Comparison of ENCODE assay signal across 21 cellular contexts in genomic region chr4:26237916-26238315, GRCh38.
DNase-seq lines count a peak whose midpoint lies in the region; ATAC-seq, FAIRE-seq and TF ChIP-seq lines count a peak whose summit lies in the region.
"Had no signal": no experiment of that assay in that cellular context is flagged by ENCODE, and none has a peak within 500 bp of the region (broad histone marks: within the 10 kb centered on the region; RNA-seq: fewer than 3 reads in every experiment).

No MANE protein-coding gene starts in this region.

- H3K4me3 ChIP-seq in Peyer's patch (no peak overlapping the region), small intestine (ENCODE audit: low read depth in 1 of 2, low read length in 2 of 2) (no peak overlapping the region)
- H3K4me3 ChIP-seq: adrenal gland, BLaER1, cardiac muscle cell, esophagus squamous epithelium, pancreas, stomach had no signal

- no peak for TF ChIP-seq CTCF in Peyer's patch (IDR thresholded peaks at IDR 0.05)
- TF ChIP-seq CTCF in glutamatergic neuron (IDR thresholded peaks at IDR 0.05; ENCODE audit: partially characterized antibody, unreplicated experiment): no peak

- H3K9me3 ChIP-seq in Peyer's patch: no peaks in the 10 kb centered on the region
- H3K9me3 ChIP-seq in small intestine (ENCODE audit: control insufficient read depth, low read depth): no peaks in the 10 kb centered on the region
- H3K9me3 ChIP-seq: adrenal gland, BLaER1, esophagus squamous epithelium, pancreas, stomach had no signal

- H3K27me3 ChIP-seq in Peyer's patch (no peaks in the 10 kb centered on the region), small intestine (ENCODE audit: control insufficient read depth in 2 of 2, insufficient read depth in 2 of 2, low read length in 2 of 2) (no peaks in the 10 kb centered on the region)
- H3K27me3 ChIP-seq: adrenal gland, BLaER1, cardiac muscle cell, esophagus squamous epithelium, pancreas, stomach had no signal

- H3K36me3 Mint-ChIP-seq in glutamatergic neuron (ENCODE audit: unreplicated experiment): no peaks in the 10 kb centered on the region

- no peak overlapping the region for H3K4me3 Mint-ChIP-seq in glutamatergic neuron (ENCODE audit: unreplicated experiment)

- no peaks in the 10 kb centered on the region for H3K27me3 Mint-ChIP-seq in glutamatergic neuron (ENCODE audit: unreplicated experiment)

- H3K4me1 ChIP-seq in Peyer's patch (peaks cover 0 to 22% (median 0%) of the 10 kb centered on the region in 4 donors), small intestine (ENCODE audit: control insufficient read depth in 2 of 2, insufficient read depth in 1 of 2, low read depth in 1 of 2, low read length in 1 of 2) (peaks cover 0 to 2% of the 10 kb centered on the region in 2 donors)
- H3K4me1 ChIP-seq: BLaER1, pancreas had no signal

- H3K9me3 Mint-ChIP-seq in glutamatergic neuron (ENCODE audit: unreplicated experiment): peaks cover 2% of the 10 kb centered on the region

- FAIRE-seq in small intestine (lab: Jason Lieb, UNC): no peak
- FAIRE-seq: A204.1, pancreas had no signal

- H3K4me1 Mint-ChIP-seq in glutamatergic neuron (ENCODE audit: low read depth, unreplicated experiment): peaks cover 19% of the 10 kb centered on the region

- peak overlapping the region; percentile 97 for H3K27ac Mint-ChIP-seq in glutamatergic neuron (ENCODE audit: unreplicated experiment)

- ATAC-seq in HG03457 (IDR thresholded peaks at IDR 0.05; ENCODE audit: unreplicated experiment) (no peak), HG03097 (IDR thresholded peaks at IDR 0.05; ENCODE audit: low FRiP score, unreplicated experiment) (no peak)
- ATAC-seq: left ventricle myocardium superior had no signal

- WGBS in small intestine, 3 donors: 39 to 69% (median 46%) methylated on average over 5 of the region's 5 CpGs

- H3K27ac ChIP-seq in Peyer's patch (peak overlapping the region in 3 of 4 donors; percentile 69 to 93 (median 91)), small intestine (ENCODE audit: low read depth in 1 of 2, low read length in 1 of 2) (peak overlapping the region; percentile 46 to 64)
- H3K27ac ChIP-seq: BLaER1, cardiac muscle cell, pancreas had no signal

- DNase-seq in NCI-H1092 treated with DMSO at 0.1 percent for 48 hours (lab: John Stamatoyannopoulos, UW) (peak; percentile 27), NCI-H1092 (lab: John Stamatoyannopoulos, UW) (no peak), Peyer's patch (no peak), glutamatergic neuron (no peak), small intestine (no peak), globus pallidus (ENCODE audit: low spot score) (no peak)
- DNase-seq: activated CD4-positive, alpha-beta T cell treated with anti-CD3 and anti-CD28 coated beads for 4 hours; adrenal gland; effector CD8-positive, alpha-beta T cell; esophagus squamous epithelium; GDM1; GOT3; left ventricle myocardium superior; pancreas; stimulated activated CD4-positive, alpha-beta T cell treated with anti-CD3 and anti-CD28 coated beads, Interleukin-2, amount 100 ng/mL, for 48 hours; stomach had no signal

- no peak for TF ChIP-seq POLR2A in Peyer's patch (IDR thresholded peaks at IDR 0.05)

- no peaks in the 10 kb centered on the region for H3K36me3 ChIP-seq in Peyer's patch
- no peaks in the 10 kb centered on the region for H3K36me3 ChIP-seq in small intestine (ENCODE audit: control insufficient read depth in 2 of 2, insufficient read depth in 2 of 2, low read length in 2 of 2)
- H3K36me3 ChIP-seq: adrenal gland, BLaER1, cardiac muscle cell, esophagus squamous epithelium, pancreas, stomach had no signal
